ENCODE assay signal across 1 cellular context in the genomic region with DNA sequence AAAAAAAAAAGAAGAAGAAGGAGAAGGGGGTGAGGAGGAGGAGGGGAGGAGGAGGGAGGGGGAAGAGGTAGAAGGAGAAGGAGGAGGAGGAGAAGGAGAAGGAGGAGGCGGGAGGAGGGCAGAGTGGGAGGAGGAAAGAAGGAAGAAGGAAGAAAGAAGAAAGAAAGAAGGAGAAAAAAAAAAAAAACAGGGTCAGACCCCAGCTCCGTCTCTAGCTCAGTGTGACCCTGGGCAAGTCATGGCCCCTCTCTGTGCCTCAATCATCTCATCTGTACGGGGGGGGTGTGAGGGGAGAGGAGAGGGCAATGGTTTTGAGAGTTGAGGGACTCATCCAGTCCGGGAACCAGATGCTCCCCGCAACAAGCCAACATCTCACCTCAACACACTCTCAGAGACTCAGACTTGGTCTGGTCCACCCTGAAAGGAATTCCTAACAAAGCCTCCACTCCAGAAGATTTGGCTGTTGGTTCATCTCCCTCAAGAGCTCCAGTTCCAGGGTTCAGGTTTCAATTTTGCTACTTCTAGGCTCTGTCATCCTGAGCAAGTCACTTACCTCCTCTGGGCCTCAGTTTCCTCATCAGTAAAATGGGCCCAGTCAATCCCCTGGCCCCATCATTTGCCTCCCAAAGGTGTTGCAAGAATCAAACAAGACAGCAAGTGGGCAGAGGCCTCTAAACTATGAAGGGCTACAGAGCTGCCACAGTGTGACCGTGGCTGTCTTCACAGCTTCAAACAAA.
TF ChIP-seq lines count a peak whose summit lies in the region.

No MANE protein-coding gene starts in this region.

TF ChIP-seq in SK-N-SH treated with all-trans-retinoic acid at 6 μM for 48 hours, 23 proteins besides CTCF, POLR2A, EP300 and RAD21 (continued from another document):
- no peak for TF ChIP-seq CSRNP3 (CRISPR knock-in tag; IDR thresholded peaks at IDR 0.05)
- no peak for TF ChIP-seq TCF4 (CRISPR knock-in tag; IDR thresholded peaks at IDR 0.05; ENCODE audit: borderline replicate concordance)
- no peak for TF ChIP-seq POU6F1 (CRISPR knock-in tag; IDR thresholded peaks at IDR 0.05; ENCODE audit: borderline replicate concordance, low read depth)
- no peak for TF ChIP-seq ZNF565 (CRISPR knock-in tag; conservative IDR thresholded peaks at IDR 0.05; ENCODE audit: low read depth)
